ENCODE assay signal across 8 cellular contexts in the genomic region with DNA sequence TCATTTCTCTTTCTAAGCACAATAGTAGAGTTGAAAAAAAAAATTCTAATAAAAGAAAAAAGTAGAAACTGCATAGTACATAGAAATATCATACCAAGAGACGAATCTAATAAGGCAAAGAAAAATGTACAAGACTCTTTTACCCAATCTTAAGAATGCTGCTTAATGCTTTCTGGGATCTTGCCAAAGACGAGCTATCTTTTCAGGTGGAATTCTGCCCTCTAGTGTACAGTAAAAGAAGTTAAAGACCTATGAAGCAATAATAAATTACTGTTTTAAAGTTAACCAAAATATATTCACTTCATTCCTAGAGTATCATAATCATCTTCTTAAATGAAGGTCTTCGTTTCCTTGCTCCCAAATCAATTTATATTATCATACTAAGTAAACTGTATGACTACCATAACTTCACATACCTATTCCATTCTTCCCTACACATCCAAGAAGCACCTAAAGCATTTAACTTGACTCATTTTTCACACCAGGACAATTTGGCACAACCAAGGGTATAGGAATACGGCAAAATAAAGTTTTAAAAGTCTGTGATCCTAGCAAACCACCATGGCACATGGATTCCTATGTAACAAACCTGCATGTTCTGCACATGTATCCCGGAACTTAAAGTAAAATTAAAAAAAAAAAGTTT. TPM values are rescaled to one million over a fixed set of nuclear protein-coding genes. Genes with fewer than 3 reads are reported as not detected.
DNase-seq lines count a peak whose midpoint lies in the region; ATAC-seq, FAIRE-seq and TF ChIP-seq lines count a peak whose summit lies in the region.

No MANE protein-coding gene starts in this region.

- no peak for ATAC-seq in HG03354 (IDR thresholded peaks at IDR 0.05; ENCODE audit: poor library complexity, severe bottlenecking, unreplicated experiment)

- no peak overlapping the region for H3K27ac ChIP-seq in RWPE1

- peak; percentile 93 for FAIRE-seq in endometrium (lab: Jason Lieb, UNC)

- CTCF ChIA-PET in RWPE1 (lab: Yijun Ruan, JAX): interaction anchor here (0.6 to 1.2 kb wide), 7 partner anchors 27 to 187 kb away, joined by 3 to 16 read pairs (median 3); no protein-coding TSS in a partner anchor

- POLR2A ChIA-PET in RWPE1 (lab: Yijun Ruan, JAX; ENCODE audit: low non-redundant PET): no interaction called here

- peak; percentile 65 for DNase-seq in GM03348 (ENCODE audit: low spot score)
- DNase-seq in LoVo (ENCODE audit: low spot score): peak; percentile 81
- peak; percentile 41 for DNase-seq in RWPE1 (ENCODE audit: low spot score)
- peak; percentile 81 for DNase-seq in myocyte (ENCODE audit: low read depth)
- no peak for DNase-seq in HPDE6-E6E7 (ENCODE audit: extremely low spot score)
- DNase-seq in stimulated activated CD4-positive, alpha-beta T cell treated with anti-CD3 and anti-CD28 coated beads, Interleukin-12 subunit alpha, Interleukin-12 subunit beta, amount 100 ng/mL, for 4 hours: no peak

- TF ChIP-seq CTCF in RWPE1 (conservative IDR thresholded peaks at IDR 0.05; ENCODE audit: low read depth): peak; percentile 68

RNA-seq across cellular contexts. Expression of a gene that starts 47.7 kb away (rescaled TPM):
- 55.5 and 61.6 TPM in 2 replicates for total RNA-seq in myocyte
- 40.7 TPM for polyA plus RNA-seq in myocyte (2012)

Comparison
In these comparisons a context has a peak if more than half of its experiments do, and no peak if none do; other contexts are left out.
1. DNase-seq: peak in GM03348 (single experiment), LoVo (single experiment), RWPE1 (single experiment) and myocyte (single experiment); none in HPDE6-E6E7 (single experiment) and stimulated activated CD4-positive, alpha-beta T cell treated with anti-CD3 and anti-CD28 coated beads, Interleukin-12 subunit alpha, Interleukin-12 subunit beta, amount 100 ng/mL, for 4 hours (single experiment).